Comparison of ENCODE assay signal across 1 cellular context in the genomic region with DNA sequence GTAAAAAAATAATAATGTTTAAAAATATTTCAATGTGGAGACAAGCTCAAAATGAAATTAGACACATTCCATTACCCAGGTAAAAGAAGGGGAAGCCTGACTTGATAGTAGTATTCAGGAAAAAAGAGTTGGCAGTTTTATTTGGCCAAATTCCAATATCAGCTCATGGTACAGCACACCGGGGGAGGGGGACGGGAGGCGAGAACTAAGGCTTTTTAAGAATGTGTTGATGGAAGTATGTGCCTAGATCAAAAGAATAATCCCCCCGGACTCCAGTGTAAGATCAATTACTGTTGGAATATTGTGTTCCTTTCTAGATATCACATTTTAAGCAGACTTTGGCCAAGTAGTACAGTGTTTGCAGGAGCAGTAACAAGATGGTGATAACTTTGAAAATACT.
TF ChIP-seq lines count a peak whose summit lies in the region.

No MANE protein-coding gene starts in this region.

TF ChIP-seq in IMR-90, 13 proteins besides CTCF, POLR2A, EP300 and RAD21 (continued from another document):
- no peak for TF ChIP-seq MAFK (IDR thresholded peaks at IDR 0.05; ENCODE audit: low read depth, low read length)
- no peak for TF ChIP-seq MAZ (IDR thresholded peaks at IDR 0.05; ENCODE audit: borderline replicate concordance, low read depth, low read length)
- TF ChIP-seq CHD1 (IDR thresholded peaks at IDR 0.05; ENCODE audit: low read depth, low read length), result no peak
- no peak for TF ChIP-seq SMC3 (IDR thresholded peaks at IDR 0.05; ENCODE audit: low read depth, low read length)
- TF ChIP-seq BHLHE40 (IDR thresholded peaks at IDR 0.05; ENCODE audit: low read depth, low read length), result no peak
- TF ChIP-seq NFE2L2 (IDR thresholded peaks at IDR 0.05; ENCODE audit: low read depth, low read length), result no peak
- no peak for TF ChIP-seq RCOR1 (IDR thresholded peaks at IDR 0.05; ENCODE audit: insufficient replicate concordance, low read length)
- TF ChIP-seq CEBPB (IDR thresholded peaks at IDR 0.05; ENCODE audit: low read depth, low read length), result no peak
